In the genomic region with DNA sequence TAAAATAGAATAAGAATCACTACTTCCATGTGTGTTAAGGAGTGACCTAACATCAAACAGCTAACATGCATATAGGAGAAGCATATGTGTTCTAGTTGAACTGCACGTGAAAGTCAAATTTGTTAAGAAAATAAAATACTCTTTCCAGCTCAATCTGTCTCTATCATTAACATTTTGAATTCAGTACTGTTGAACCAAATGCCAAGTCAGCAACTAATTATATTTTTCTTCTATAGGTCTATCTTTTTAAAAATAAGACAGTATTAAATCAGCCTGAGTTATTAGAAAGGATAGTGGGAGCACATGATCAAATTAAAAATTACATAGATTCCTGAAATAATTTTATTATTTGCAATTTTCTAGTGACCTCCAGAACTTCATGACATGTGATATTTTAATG, we compare ENCODE assay signal across 25 cellular contexts.
"Had no signal": no experiment of that assay in that cellular context is flagged by ENCODE, and none has a peak within 500 bp of the region (broad histone marks: within the 10 kb centered on the region; RNA-seq: fewer than 3 reads in every experiment).

No MANE protein-coding gene starts in this region.

- H3K36me3 Mint-ChIP-seq: immature natural killer cell; stimulated activated memory B cell treated with anti-CD40 and anti-IgM and Interleukin-4, amounts not matched to agents 10 μg/mL and 1 μg/mL and 100 μg/mL, for 72 hours had no signal

- H3K9me3 Mint-ChIP-seq: stimulated activated memory B cell treated with anti-CD40 and anti-IgM and Interleukin-4, amounts not matched to agents 10 μg/mL and 1 μg/mL and 100 μg/mL, for 72 hours had no signal

- H3K27me3 ChIP-seq: dorsolateral prefrontal cortex, esophagus muscularis mucosa, right atrium auricular region, sigmoid colon, spleen, suprapubic skin, transverse colon, upper lobe of right lung, uterus had no signal

- ATAC-seq: left colon; left ventricle myocardium superior; lower lobe of right lung; naive thymus-derived CD8-positive, alpha-beta T cell; stimulated activated memory B cell treated with anti-CD40 and anti-IgM and Interleukin-4, amounts not matched to agents 10 μg/mL and 1 μg/mL and 100 μg/mL, for 72 hours; stimulated activated naive CD8-positive, alpha-beta T cell treated with anti-CD3 and anti-CD28 coated beads, Interleukin-15, Interleukin-2, amounts not matched to agents 100 U/mL and 50 U/mL, for 24 hours; upper lobe of right lung had no signal

- H3K4me3 ChIP-seq: dorsolateral prefrontal cortex, esophagus muscularis mucosa, lower lobe of right lung, prostate gland, right atrium auricular region, sigmoid colon, skin epidermis, spleen, suprapubic skin, transverse colon, upper lobe of right lung, uterus had no signal

- H3K27ac Mint-ChIP-seq: immature natural killer cell; naive thymus-derived CD8-positive, alpha-beta T cell; nephron progenitor cell; stimulated activated memory B cell treated with anti-CD40 and anti-IgM and Interleukin-4, amounts not matched to agents 10 μg/mL and 1 μg/mL and 100 μg/mL, for 72 hours had no signal

- H3K27ac ChIP-seq: dorsolateral prefrontal cortex, esophagus muscularis mucosa, lower lobe of right lung, prostate gland, right atrium auricular region, sigmoid colon, skin epidermis, spleen, suprapubic skin, transverse colon, upper lobe of right lung, uterus had no signal

- H3K27me3 Mint-ChIP-seq: naive thymus-derived CD8-positive, alpha-beta T cell; stimulated activated memory B cell treated with anti-CD40 and anti-IgM and Interleukin-4, amounts not matched to agents 10 μg/mL and 1 μg/mL and 100 μg/mL, for 72 hours had no signal

- H3K9me3 ChIP-seq: esophagus muscularis mucosa, lower lobe of right lung, prostate gland, right atrium auricular region, sigmoid colon, spleen, suprapubic skin, transverse colon, upper lobe of right lung, uterus had no signal

- H3K4me1 ChIP-seq: lower lobe of right lung, prostate gland, right atrium auricular region, sigmoid colon, spleen, suprapubic skin, transverse colon, upper lobe of right lung, uterus had no signal

- DNase-seq: dorsolateral prefrontal cortex; effector CD4-positive, alpha-beta T cell; hypothalamus; immature natural killer cell; islet precursor cell; kidney glomerular epithelial cell; left colon; left ventricle myocardium superior; lower lobe of right lung; naive thymus-derived CD8-positive, alpha-beta T cell; nephron progenitor cell; nucleus accumbens; sigmoid colon; spleen; stimulated activated CD4-positive, alpha-beta T cell treated with anti-CD3 and anti-CD28 coated beads, Interleukin-4, amount 100 ng/mL, for 4 hours; stimulated activated naive CD8-positive, alpha-beta T cell treated with anti-CD3 and anti-CD28 coated beads, Interleukin-15, Interleukin-2, amounts not matched to agents 100 U/mL and 50 U/mL, for 24 hours; transverse colon; upper lobe of right lung; uterus had no signal

- H3K36me3 ChIP-seq: esophagus muscularis mucosa, lower lobe of right lung, prostate gland, right atrium auricular region, sigmoid colon, spleen, suprapubic skin, transverse colon, upper lobe of right lung, uterus had no signal

- H3K4me3 Mint-ChIP-seq: immature natural killer cell; naive thymus-derived CD8-positive, alpha-beta T cell; nephron progenitor cell; stimulated activated memory B cell treated with anti-CD40 and anti-IgM and Interleukin-4, amounts not matched to agents 10 μg/mL and 1 μg/mL and 100 μg/mL, for 72 hours had no signal

- H3K4me1 Mint-ChIP-seq: immature natural killer cell; naive thymus-derived CD8-positive, alpha-beta T cell; nephron progenitor cell; stimulated activated memory B cell treated with anti-CD40 and anti-IgM and Interleukin-4, amounts not matched to agents 10 μg/mL and 1 μg/mL and 100 μg/mL, for 72 hours had no signal
